In genomic region chr10:72354356-72355213, GRCh38 we compare ENCODE assay signal across 8 cellular contexts. TPM values are rescaled to one million over a fixed set of nuclear protein-coding genes. Genes with fewer than 3 reads are reported as not detected.
DNase-seq lines count a peak whose midpoint lies in the region; ATAC-seq and TF ChIP-seq lines count a peak whose summit lies in the region.

TSS of gene DNAJB12 (minus strand) at chr10:72354919. CDS start at chr10:72354897, 22 bp downstream.

- H3K18ac ChIP-seq in H9 (ENCODE audit: insufficient read length, low read depth, low read length), result peak within 1 kb of the TSS; percentile 100

- H2BK15ac ChIP-seq in H9 (ENCODE audit: low read depth, low read length), result no peak within 1 kb of the TSS

- peak within 1 kb of the TSS; percentile 97 for H3K4me3 Mint-ChIP-seq in H9
- peak within 1 kb of the TSS; percentile 96 for H3K4me3 Mint-ChIP-seq in natural killer cell

- H3K79me1 ChIP-seq in H9 (ENCODE audit: insufficient read depth, low read depth, low read length, poor library complexity, severe bottlenecking), result no peaks in the 10 kb centered on the region

- DNase-seq in ELR (ENCODE audit: low read depth), result peak; percentile 99
- peak; percentile 95 for DNase-seq in H9
- DNase-seq in MG63, result peak; percentile 89
- peak; percentile 77 to 85 for DNase-seq in SHP77 (lab: John Stamatoyannopoulos, UW)
- peak; percentile 86 for DNase-seq in activated effector memory CD4-positive, alpha-beta T cell treated with Interleukin-2 at 50 U/mL for 16 hours
- peak; percentile 97 for DNase-seq in fibroblast of pulmonary artery (ENCODE audit: low read depth)
- DNase-seq in natural killer cell, result peak; percentile 88
- peak; percentile 78 to 99 (median 92) for DNase-seq in stimulated activated naive CD4-positive, alpha-beta T cell (lab: John Stamatoyannopoulos, UW)

- peaks cover 0 to 14% (median 3%) of the 10 kb centered on the region in 3 experiments; a peak in 4 of 7 replicates for H3K36me3 Mint-ChIP-seq in H9 (ENCODE audit: insufficient read depth in 1 of 3, low read depth in 3 of 3)
- H3K36me3 Mint-ChIP-seq in natural killer cell, result no peaks in the 10 kb centered on the region

- H2BK20ac ChIP-seq in H9 (ENCODE audit: low read depth, low read length, poor library complexity, severe bottlenecking), result no peak within 1 kb of the TSS

- no CpG with 5 or more reads among the region's 74 CpGs for WGBS in H9 (ENCODE audit: extremely low coverage, insufficient read length, low lambda C conversion rate)

- H3K27me3 ChIP-seq in H9 (ENCODE audit: insufficient read depth, low read length), result no peaks in the 10 kb centered on the region
- no peaks in the 10 kb centered on the region for H3K27me3 ChIP-seq in MG63

- H3K4me1 Mint-ChIP-seq in H9 (peaks cover 25 to 28% of the 10 kb centered on the region in 2 experiments), natural killer cell (peaks cover 36 to 48% of the 10 kb centered on the region in 2 donors)

- H3K23me2 ChIP-seq in H9 (ENCODE audit: insufficient read length, low read depth, low read length, poor library complexity, severe bottlenecking), result peaks cover 5% of the 10 kb centered on the region

- H2BK12ac ChIP-seq in H9 (ENCODE audit: insufficient read length, low read depth, low read length), result peak within 1 kb of the TSS; percentile 83

- peak within 1 kb of the TSS; percentile 98 for H3K9ac ChIP-seq in H9 (ENCODE audit: extremely low read depth, insufficient read length, low read length)

- intact Hi-C loops in natural killer cell (cut with micrococcal nuclease), result no loop called here

- no peak within 1 kb of the TSS for H3K56ac ChIP-seq in H9 (ENCODE audit: insufficient read length, low read depth, low read length)

- no peaks in the 10 kb centered on the region for H3K9me3 Mint-ChIP-seq in H9
- H3K9me3 Mint-ChIP-seq in natural killer cell, result no peaks in the 10 kb centered on the region

- H3K4me1 ChIP-seq in H9 (ENCODE audit: insufficient read depth, low read length), result no peaks in the 10 kb centered on the region

- H3K4me3 ChIP-seq in MG63, result peak within 1 kb of the TSS; percentile 94
- H3K4me3 ChIP-seq in fibroblast of pulmonary artery (replicated peaks; ENCODE audit: low read depth, low read length), result peak within 1 kb of the TSS; percentile 99

- H3K36me3 ChIP-seq in MG63, result peaks cover 4% of the 10 kb centered on the region

- peak within 1 kb of the TSS; percentile 78 for H3K27ac ChIP-seq in H9 (ENCODE audit: insufficient read length, low read depth, low read length)

- peak within 1 kb of the TSS; percentile 87 for H3T11ph ChIP-seq in H9 (ENCODE audit: low read length)

- H2AFZ ChIP-seq in H9 (ENCODE audit: low read length), result peak within 1 kb of the TSS; percentile 63

- H4K5ac ChIP-seq in H9 (ENCODE audit: insufficient read length, low read depth, low read length), result peak within 1 kb of the TSS; percentile 74

- no peak within 1 kb of the TSS for H3K23ac ChIP-seq in H9 (ENCODE audit: insufficient read length, low read depth, low read length)

- no peak within 1 kb of the TSS; the same call in 1 of the 2 replicates for H3K4ac ChIP-seq in H9 (ENCODE audit: low read depth, low read length)

- H2BK5ac ChIP-seq in H9 (ENCODE audit: insufficient read length, low read length), result peak within 1 kb of the TSS; percentile 66

- H3K14ac ChIP-seq in H9 (ENCODE audit: insufficient read depth, low read length), result peak within 1 kb of the TSS; percentile 97

- peak within 1 kb of the TSS; percentile 22 for H4K8ac ChIP-seq in H9 (replicated peaks; ENCODE audit: insufficient read length, low read depth, low read length)

- H3K27ac Mint-ChIP-seq in H9 (peak within 1 kb of the TSS; percentile 99 to 100 (median 100)), natural killer cell (peak within 1 kb of the TSS; percentile 92 to 94)

- H2AK5ac ChIP-seq in H9 (ENCODE audit: insufficient read length, low read length), result no peak within 1 kb of the TSS

- peak; percentile 84 to 92 (median 85) for ATAC-seq in natural killer cell

- H3K27me3 Mint-ChIP-seq in H9 (ENCODE audit: low read depth), result no peaks in the 10 kb centered on the region
- no peaks in the 10 kb centered on the region for H3K27me3 Mint-ChIP-seq in natural killer cell (ENCODE audit: low read depth in 2 of 2)

- H3K79me2 ChIP-seq in H9 (ENCODE audit: insufficient read depth, low read length), result peaks cover 2% of the 10 kb centered on the region; the same call in 1 of the 2 replicates

- H2BK120ac ChIP-seq in H9 (ENCODE audit: low read depth, low read length, poor library complexity, severe bottlenecking), result no peak within 1 kb of the TSS

- H3K4me2 ChIP-seq in H9 (ENCODE audit: insufficient read depth, insufficient read length, low read length), result peak within 1 kb of the TSS; percentile 80

- no peaks in the 10 kb centered on the region for H4K20me1 ChIP-seq in H9 (ENCODE audit: control insufficient read depth, insufficient read depth, insufficient read length)

- no peak within 1 kb of the TSS for H4K91ac ChIP-seq in H9 (ENCODE audit: insufficient read length, low read depth, low read length)

- H3K9me3 ChIP-seq in H9 (ENCODE audit: control insufficient read depth, low read depth, low read length) (no peaks in the 10 kb centered on the region), MG63 (no peaks in the 10 kb centered on the region)

- TF ChIP-seq CTCF in H9 (conservative IDR thresholded peaks at IDR 0.05) (no peak), fibroblast of pulmonary artery (IDR thresholded peaks at IDR 0.05; ENCODE audit: low read length, missing control alignments) (no peak), natural killer cell (IDR thresholded peaks at IDR 0.05) (no peak)

RNA-seq across cellular contexts. Expression of gene DNAJB12, which starts in this region (rescaled TPM):
- total RNA-seq in H9 (2021) (25.9 and 27.6 TPM in 2 replicates), natural killer cell (10 to 100 TPM; 47.3 to 54.2 (median 48.7) TPM)
- total RNA-seq in MG63 (2014; rRNA removed; shearing (Covaris generic); ENCODE audit: low replicate concordance), result 19.3 and 24.4 TPM in 2 replicates

Comparison
In these comparisons a context has a peak if more than half of its experiments do, and no peak if none do; other contexts are left out.
1. Peak in every context shown above with its lines: DNase-seq, ATAC-seq, H3K4me3 ChIP-seq and H3K27ac ChIP-seq.